ENCODE assay signal across 1 cellular context in genomic region chr17:82751171-82751570, GRCh38.
TF ChIP-seq lines count a peak whose summit lies in the region.

No MANE protein-coding gene starts in this region.

TF ChIP-seq in WTC11, 78 proteins besides CTCF, POLR2A, EP300 and RAD21 (continued from another document):
- TF ChIP-seq NR1H2 (CRISPR knock-in tag; IDR thresholded peaks at IDR 0.05) (no peak), CREM (CRISPR knock-in tag; IDR thresholded peaks at IDR 0.05) (no peak), TP53 (CRISPR knock-in tag; IDR thresholded peaks at IDR 0.05) (no peak), NFATC4 (CRISPR knock-in tag; IDR thresholded peaks at IDR 0.05) (no peak), HMGXB4 (CRISPR knock-in tag; IDR thresholded peaks at IDR 0.05) (0 out of 2 replicates have a peak, but pooled peaks have one; percentile 10), CDX4 (CRISPR knock-in tag; IDR thresholded peaks at IDR 0.05; ENCODE audit: borderline replicate concordance) (no peak), ZBTB21 (CRISPR knock-in tag; IDR thresholded peaks at IDR 0.05; ENCODE audit: borderline replicate concordance) (no peak), E2F4 (CRISPR knock-in tag; IDR thresholded peaks at IDR 0.05; ENCODE audit: borderline replicate concordance, low read depth) (no peak), MAX (CRISPR knock-in tag; IDR thresholded peaks at IDR 0.05) (no peak), ZNF512 (CRISPR knock-in tag; IDR thresholded peaks at IDR 0.05; ENCODE audit: borderline replicate concordance) (no peak), GABPB1 (CRISPR knock-in tag; IDR thresholded peaks at IDR 0.05) (no peak), E2F5 (CRISPR knock-in tag; IDR thresholded peaks at IDR 0.05) (no peak), STAT6 (CRISPR knock-in tag; conservative IDR thresholded peaks at IDR 0.05; ENCODE audit: low read depth) (0 out of 2 replicates have a peak, but pooled peaks have one; percentile 8), EMX1 (CRISPR knock-in tag; IDR thresholded peaks at IDR 0.05) (no peak), ETV6 (CRISPR knock-in tag; IDR thresholded peaks at IDR 0.05) (0 out of 2 replicates have a peak, but pooled peaks have one; percentile 41), ZNF121 (CRISPR knock-in tag; IDR thresholded peaks at IDR 0.05) (no peak), NFYB (CRISPR knock-in tag; conservative IDR thresholded peaks at IDR 0.05; ENCODE audit: low read depth) (no peak), GRHL2 (CRISPR knock-in tag; IDR thresholded peaks at IDR 0.05; ENCODE audit: insufficient replicate concordance, severe bottlenecking) (no peak), MYBL2 (CRISPR knock-in tag; IDR thresholded peaks at IDR 0.05) (0 out of 2 replicates have a peak, but pooled peaks have one; percentile 29), ZNF232 (CRISPR knock-in tag; IDR thresholded peaks at IDR 0.05) (no peak), ZNF416 (CRISPR knock-in tag; IDR thresholded peaks at IDR 0.05) (0 out of 2 replicates have a peak, but pooled peaks have one; percentile 27), ARID4B (CRISPR knock-in tag; IDR thresholded peaks at IDR 0.05; ENCODE audit: borderline replicate concordance) (no peak), AR (CRISPR knock-in tag; IDR thresholded peaks at IDR 0.05) (no peak), ZNF317 (CRISPR knock-in tag; IDR thresholded peaks at IDR 0.05; ENCODE audit: borderline replicate concordance, low read depth) (peak; percentile 16; the same call in 1 of the 2 replicates), USF1 (CRISPR knock-in tag; IDR thresholded peaks at IDR 0.05) (no peak), ZNF423 (CRISPR knock-in tag; IDR thresholded peaks at IDR 0.05) (no peak), JAZF1 (CRISPR knock-in tag; IDR thresholded peaks at IDR 0.05) (no peak), SMAD3 (CRISPR knock-in tag; IDR thresholded peaks at IDR 0.05; ENCODE audit: borderline replicate concordance) (no peak), GTF2I (CRISPR knock-in tag; conservative IDR thresholded peaks at IDR 0.05) (no peak), ZNF671 (CRISPR knock-in tag; IDR thresholded peaks at IDR 0.05) (no peak)
TF ChIP-seq in WTC11: peak in this region for 9.
